In the genomic region with DNA sequence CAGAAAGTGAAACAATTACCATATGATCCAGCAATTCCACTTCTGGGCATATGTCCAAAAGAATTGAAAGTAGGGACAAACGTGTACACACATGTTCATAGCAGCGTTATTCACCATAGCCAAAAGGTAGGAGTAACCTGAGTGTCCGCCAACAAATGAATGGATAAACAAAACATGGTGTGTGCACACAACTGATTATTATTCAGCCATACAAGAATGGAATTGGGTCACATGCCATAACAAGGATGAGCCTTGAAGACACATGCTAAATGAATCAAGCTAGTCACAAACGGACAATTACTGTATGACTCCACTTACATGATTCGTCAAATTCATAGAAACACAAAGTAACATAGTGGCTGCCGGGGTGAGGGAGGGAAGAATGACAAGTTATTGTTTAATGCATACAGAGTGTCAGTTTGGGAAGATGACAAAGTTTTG, we compare ENCODE assay signal across 11 cellular contexts. TPM values are rescaled to one million over a fixed set of nuclear protein-coding genes. Genes with fewer than 3 reads are reported as not detected.
DNase-seq lines count a peak whose midpoint lies in the region; ATAC-seq and TF ChIP-seq lines count a peak whose summit lies in the region.
"Had no signal": no experiment of that assay in that cellular context is flagged by ENCODE, and none has a peak within 500 bp of the region (broad histone marks: within the 10 kb centered on the region; RNA-seq: fewer than 3 reads in every experiment).

No MANE protein-coding gene starts in this region.

- H3K27me3 Mint-ChIP-seq in WTC11 (ENCODE audit: low read depth): no peaks in the 10 kb centered on the region
- H3K27me3 Mint-ChIP-seq: stimulated activated naive B cell treated with anti-CD40 and anti-IgM and Interleukin-4, amounts not matched to agents 10 μg/mL and 1 μg/mL and 100 μg/mL, for 72 hours had no signal

- POLR2A ChIA-PET in WTC11 (lab: Charles Lee): no interaction called here

- peaks cover 24% of the 10 kb centered on the region for H3K36me3 Mint-ChIP-seq in WTC11

- no peak overlapping the region for H3K27ac ChIP-seq in adrenal gland

- no peak overlapping the region for H3K4me3 Mint-ChIP-seq in WTC11
- H3K4me3 Mint-ChIP-seq: activated naive CD8-positive, alpha-beta T cell treated with anti-CD3 and anti-CD28 coated beads, Interleukin-2, amount 50 U/mL, for 24 hours; stimulated activated naive B cell treated with anti-CD40 and anti-IgM and Interleukin-4, amounts not matched to agents 10 μg/mL and 1 μg/mL and 100 μg/mL, for 72 hours had no signal

- H3K27ac Mint-ChIP-seq in WTC11: no peak overlapping the region
- H3K27ac Mint-ChIP-seq: activated naive CD8-positive, alpha-beta T cell treated with anti-CD3 and anti-CD28 coated beads, Interleukin-2, amount 50 U/mL, for 24 hours; stimulated activated naive B cell treated with anti-CD40 and anti-IgM and Interleukin-4, amounts not matched to agents 10 μg/mL and 1 μg/mL and 100 μg/mL, for 72 hours had no signal

- no peaks in the 10 kb centered on the region for H3K9me3 ChIP-seq in adrenal gland (replicated peaks in 1 of 3)

- intact Hi-C loops in adrenal gland (cut with DNase I): no loop called here

- H3K9me3 Mint-ChIP-seq in WTC11: peaks cover 16% of the 10 kb centered on the region; the same call in 1 of the 2 replicates
- H3K9me3 Mint-ChIP-seq: activated naive CD8-positive, alpha-beta T cell treated with anti-CD3 and anti-CD28 coated beads, Interleukin-2, amount 50 U/mL, for 24 hours; stimulated activated naive B cell treated with anti-CD40 and anti-IgM and Interleukin-4, amounts not matched to agents 10 μg/mL and 1 μg/mL and 100 μg/mL, for 72 hours had no signal

- TF ChIP-seq CTCF in fibroblast of the aortic adventitia (IDR thresholded peaks at IDR 0.05; ENCODE audit: insufficient read depth, low read length): no peak
- no peak for TF ChIP-seq CTCF in adrenal gland (IDR thresholded peaks at IDR 0.05)
- no peak for TF ChIP-seq CTCF in WTC11 (IDR thresholded peaks at IDR 0.05)

- WGBS in adrenal gland, 4 donors: 54 to 56% (median 55%) methylated on average over 6 of the region's 6 CpGs

- H3K27me3 ChIP-seq in adrenal gland: no peaks in the 10 kb centered on the region
- H3K27me3 ChIP-seq: BLaER1 treated with 17β-estradiol and CSF1 and Interleukin-3, amounts not matched to agents 10 nM and 100 nM had no signal

- DNase-seq in DMS 273 treated with DMSO at 0.1 percent for 48 hours (lab: John Stamatoyannopoulos, UW): peak; percentile 41
- DNase-seq in NCI-H2029 (lab: John Stamatoyannopoulos, UW): peak; percentile 64
- DNase-seq in RPMI7951 (ENCODE audit: low read depth): peak; percentile 9
- DNase-seq in fibroblast of the aortic adventitia (ENCODE audit: low read depth): peak; percentile 22
- no peak for DNase-seq in adrenal gland
- no peak for DNase-seq in WTC11 (ENCODE audit: low spot score)
- no peak for DNase-seq in cerebellum (ENCODE audit: low spot score)
- DNase-seq: activated naive CD8-positive, alpha-beta T cell treated with anti-CD3 and anti-CD28 coated beads, Interleukin-2, amount 50 U/mL, for 24 hours; stimulated activated naive B cell treated with anti-CD40 and anti-IgM and Interleukin-4, amounts not matched to agents 10 μg/mL and 1 μg/mL and 100 μg/mL, for 72 hours had no signal

- CTCF ChIA-PET in WTC11 (lab: Charles Lee): no interaction called here

- no peaks in the 10 kb centered on the region for H3K36me3 ChIP-seq in adrenal gland (replicated peaks in 1 of 2)

- ATAC-seq in WTC11 (no peak), GM18907 (IDR thresholded peaks at IDR 0.05; ENCODE audit: unreplicated experiment) (no peak)
- ATAC-seq: activated naive CD8-positive, alpha-beta T cell treated with anti-CD3 and anti-CD28 coated beads, Interleukin-2, amount 50 U/mL, for 24 hours; stimulated activated naive B cell treated with anti-CD40 and anti-IgM and Interleukin-4, amounts not matched to agents 10 μg/mL and 1 μg/mL and 100 μg/mL, for 72 hours had no signal

- H3K4me1 Mint-ChIP-seq in WTC11: peaks cover 39% of the 10 kb centered on the region

- peaks cover 0 to 6% of the 10 kb centered on the region in 2 donors for H3K4me1 ChIP-seq in adrenal gland (replicated peaks in 1 of 2)

- no peak for TF ChIP-seq POLR2A in adrenal gland (IDR thresholded peaks at IDR 0.05)

- no peak overlapping the region for H3K4me3 ChIP-seq in fibroblast of the aortic adventitia (ENCODE audit: low read depth, low read length)
- no peak overlapping the region for H3K4me3 ChIP-seq in adrenal gland
- H3K4me3 ChIP-seq: BLaER1 treated with 17β-estradiol and CSF1 and Interleukin-3, amounts not matched to agents 10 nM and 100 nM had no signal

TF ChIP-seq in WTC11, 78 proteins besides CTCF, POLR2A, EP300 and RAD21 (continues in another document):
- TF ChIP-seq SOX15 (CRISPR knock-in tag; IDR thresholded peaks at IDR 0.05) (no peak), CREM (CRISPR knock-in tag; IDR thresholded peaks at IDR 0.05) (no peak), FOXJ3 (CRISPR knock-in tag; IDR thresholded peaks at IDR 0.05; ENCODE audit: borderline replicate concordance) (no peak), TEAD1 (CRISPR knock-in tag; IDR thresholded peaks at IDR 0.05) (no peak), NR1H2 (CRISPR knock-in tag; IDR thresholded peaks at IDR 0.05) (no peak), ZNF396 (CRISPR knock-in tag; IDR thresholded peaks at IDR 0.05; ENCODE audit: borderline replicate concordance) (no peak), TCF7 (CRISPR knock-in tag; IDR thresholded peaks at IDR 0.05; ENCODE audit: low read depth) (no peak), ZNF416 (CRISPR knock-in tag; IDR thresholded peaks at IDR 0.05) (no peak), SMAD4 (CRISPR knock-in tag; IDR thresholded peaks at IDR 0.05) (no peak), ELF4 (CRISPR knock-in tag; IDR thresholded peaks at IDR 0.05; ENCODE audit: low read depth) (no peak)
- TF ChIP-seq, protein P1, sequence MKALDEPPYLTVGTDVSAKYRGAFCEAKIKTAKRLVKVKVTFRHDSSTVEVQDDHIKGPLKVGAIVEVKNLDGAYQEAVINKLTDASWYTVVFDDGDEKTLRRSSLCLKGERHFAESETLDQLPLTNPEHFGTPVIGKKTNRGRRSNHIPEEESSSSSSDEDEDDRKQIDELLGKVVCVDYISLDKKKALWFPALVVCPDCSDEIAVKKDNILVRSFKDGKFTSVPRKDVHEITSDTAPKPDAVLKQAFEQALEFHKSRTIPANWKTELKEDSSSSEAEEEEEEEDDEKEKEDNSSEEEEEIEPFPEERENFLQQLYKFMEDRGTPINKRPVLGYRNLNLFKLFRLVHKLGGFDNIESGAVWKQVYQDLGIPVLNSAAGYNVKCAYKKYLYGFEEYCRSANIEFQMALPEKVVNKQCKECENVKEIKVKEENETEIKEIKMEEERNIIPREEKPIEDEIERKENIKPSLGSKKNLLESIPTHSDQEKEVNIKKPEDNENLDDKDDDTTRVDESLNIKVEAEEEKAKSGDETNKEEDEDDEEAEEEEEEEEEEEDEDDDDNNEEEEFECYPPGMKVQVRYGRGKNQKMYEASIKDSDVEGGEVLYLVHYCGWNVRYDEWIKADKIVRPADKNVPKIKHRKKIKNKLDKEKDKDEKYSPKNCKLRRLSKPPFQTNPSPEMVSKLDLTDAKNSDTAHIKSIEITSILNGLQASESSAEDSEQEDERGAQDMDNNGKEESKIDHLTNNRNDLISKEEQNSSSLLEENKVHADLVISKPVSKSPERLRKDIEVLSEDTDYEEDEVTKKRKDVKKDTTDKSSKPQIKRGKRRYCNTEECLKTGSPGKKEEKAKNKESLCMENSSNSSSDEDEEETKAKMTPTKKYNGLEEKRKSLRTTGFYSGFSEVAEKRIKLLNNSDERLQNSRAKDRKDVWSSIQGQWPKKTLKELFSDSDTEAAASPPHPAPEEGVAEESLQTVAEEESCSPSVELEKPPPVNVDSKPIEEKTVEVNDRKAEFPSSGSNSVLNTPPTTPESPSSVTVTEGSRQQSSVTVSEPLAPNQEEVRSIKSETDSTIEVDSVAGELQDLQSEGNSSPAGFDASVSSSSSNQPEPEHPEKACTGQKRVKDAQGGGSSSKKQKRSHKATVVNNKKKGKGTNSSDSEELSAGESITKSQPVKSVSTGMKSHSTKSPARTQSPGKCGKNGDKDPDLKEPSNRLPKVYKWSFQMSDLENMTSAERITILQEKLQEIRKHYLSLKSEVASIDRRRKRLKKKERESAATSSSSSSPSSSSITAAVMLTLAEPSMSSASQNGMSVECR (CRISPR knock-in tag; IDR thresholded peaks at IDR 0.05; ENCODE audit: borderline replicate concordance): no peak
- TF ChIP-seq, protein P2, sequence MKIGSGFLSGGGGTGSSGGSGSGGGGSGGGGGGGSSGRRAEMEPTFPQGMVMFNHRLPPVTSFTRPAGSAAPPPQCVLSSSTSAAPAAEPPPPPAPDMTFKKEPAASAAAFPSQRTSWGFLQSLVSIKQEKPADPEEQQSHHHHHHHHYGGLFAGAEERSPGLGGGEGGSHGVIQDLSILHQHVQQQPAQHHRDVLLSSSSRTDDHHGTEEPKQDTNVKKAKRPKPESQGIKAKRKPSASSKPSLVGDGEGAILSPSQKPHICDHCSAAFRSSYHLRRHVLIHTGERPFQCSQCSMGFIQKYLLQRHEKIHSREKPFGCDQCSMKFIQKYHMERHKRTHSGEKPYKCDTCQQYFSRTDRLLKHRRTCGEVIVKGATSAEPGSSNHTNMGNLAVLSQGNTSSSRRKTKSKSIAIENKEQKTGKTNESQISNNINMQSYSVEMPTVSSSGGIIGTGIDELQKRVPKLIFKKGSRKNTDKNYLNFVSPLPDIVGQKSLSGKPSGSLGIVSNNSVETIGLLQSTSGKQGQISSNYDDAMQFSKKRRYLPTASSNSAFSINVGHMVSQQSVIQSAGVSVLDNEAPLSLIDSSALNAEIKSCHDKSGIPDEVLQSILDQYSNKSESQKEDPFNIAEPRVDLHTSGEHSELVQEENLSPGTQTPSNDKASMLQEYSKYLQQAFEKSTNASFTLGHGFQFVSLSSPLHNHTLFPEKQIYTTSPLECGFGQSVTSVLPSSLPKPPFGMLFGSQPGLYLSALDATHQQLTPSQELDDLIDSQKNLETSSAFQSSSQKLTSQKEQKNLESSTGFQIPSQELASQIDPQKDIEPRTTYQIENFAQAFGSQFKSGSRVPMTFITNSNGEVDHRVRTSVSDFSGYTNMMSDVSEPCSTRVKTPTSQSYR (CRISPR knock-in tag; IDR thresholded peaks at IDR 0.05): no peak

RNA-seq across cellular contexts. Expression of a gene that starts 4.1 kb away (rescaled TPM):
- total RNA-seq in RPMI7951 (2014; rRNA removed; shearing (Covaris generic)): not detected in 2 replicates
- not detected in 2 replicates for total RNA-seq in fibroblast of the aortic adventitia (ENCODE audit: low replicate concordance)
- total RNA-seq in adrenal gland: under 1 TPM in 3 of 8 donors, not detected in 5; 0.14 to 0.66 (median 0.23) TPM
- polyA plus RNA-seq in adrenal gland: under 1 TPM; 0.08 to 0.22 (median 0.13) TPM
- total RNA-seq in WTC11 (2021): not detected in 3 replicates
- total RNA-seq in cerebellum: 1.4 TPM

Comparison
In these comparisons a context has a peak if more than half of its experiments do, and no peak if none do; other contexts are left out.
1. DNase-seq: peak in DMS 273 treated with DMSO at 0.1 percent for 48 hours (single experiment), NCI-H2029 (single experiment), RPMI7951 (single experiment) and fibroblast of the aortic adventitia (single experiment); none in adrenal gland (0 of 7), WTC11 (single experiment) and cerebellum (single experiment).